In genomic region chr7:27351137-27351536, GRCh38 we compare ENCODE assay signal across 26 cellular contexts.
"Had no signal": no experiment of that assay in that cellular context is flagged by ENCODE, and none has a peak within 500 bp of the region (broad histone marks: within the 10 kb centered on the region; RNA-seq: fewer than 3 reads in every experiment).

No MANE protein-coding gene starts in this region.

- H3K9ac ChIP-seq: neural progenitor cell, parathyroid adenoma had no signal

- H3K4me2 ChIP-seq: hepatocyte, neural progenitor cell had no signal

- ATAC-seq: gastroesophageal sphincter; heart left ventricle; left lobe of liver; natural killer cell treated with Interleukin-12 subunit alpha and Interleukin-12 subunit beta and Interleukin-15 and Interleukin-18, amount 100 ng/mL, for 72 hours; right lobe of liver; stimulated activated naive B cell treated with anti-CD40 and anti-IgM and Interleukin-4, amounts not matched to agents 10 μg/mL and 1 μg/mL and 100 μg/mL, for 72 hours; upper lobe of right lung had no signal

- DNase-seq: dermis blood vessel endothelial cell; effector memory CD4-positive, alpha-beta T cell; erythroblast; foreskin fibroblast; heart left ventricle; kidney; right lobe of liver; small intestine; stimulated activated CD4-positive, alpha-beta T cell treated with anti-CD3 and anti-CD28 coated beads, Interleukin-15, amount 100 ng/mL, for 24 hours; stimulated activated CD4-positive, alpha-beta T cell treated with anti-CD3 and anti-CD28 coated beads, Interleukin-2, amount 100 ng/mL, for 48 hours; stimulated activated naive B cell treated with anti-CD40 and anti-IgM and Interleukin-4, amounts not matched to agents 10 μg/mL and 1 μg/mL and 100 μg/mL, for 72 hours; transverse colon; upper lobe of right lung; uterus had no signal

- H3K27me3 ChIP-seq: hepatocyte, neural progenitor cell, right lobe of liver, transverse colon, uterus had no signal

- H3K36me3 Mint-ChIP-seq: memory B cell; natural killer cell treated with Interleukin-12 subunit alpha and Interleukin-12 subunit beta and Interleukin-15 and Interleukin-18, amount 100 ng/mL, for 72 hours; neural progenitor cell; stimulated activated naive B cell treated with anti-CD40 and anti-IgM and Interleukin-4, amounts not matched to agents 10 μg/mL and 1 μg/mL and 100 μg/mL, for 72 hours had no signal

- H3K36me3 ChIP-seq: gastroesophageal sphincter, heart left ventricle, neural progenitor cell, right lobe of liver, suprapubic skin, transverse colon, upper lobe of right lung, uterus had no signal

- H3K9me3 ChIP-seq: gastroesophageal sphincter, heart left ventricle, right lobe of liver, suprapubic skin, transverse colon, upper lobe of right lung, uterus had no signal

- H3K4me3 ChIP-seq: coronary artery, gastroesophageal sphincter, heart left ventricle, hepatocyte, lung, neural progenitor cell, right lobe of liver, suprapubic skin, transverse colon, upper lobe of right lung, uterus had no signal

- H3K4me3 Mint-ChIP-seq: memory B cell; natural killer cell treated with Interleukin-12 subunit alpha and Interleukin-12 subunit beta and Interleukin-15 and Interleukin-18, amount 100 ng/mL, for 72 hours; neural progenitor cell; stimulated activated naive B cell treated with anti-CD40 and anti-IgM and Interleukin-4, amounts not matched to agents 10 μg/mL and 1 μg/mL and 100 μg/mL, for 72 hours; stimulated activated naive CD8-positive, alpha-beta T cell treated with anti-CD3 and anti-CD28 coated beads, Interleukin-15, Interleukin-2, amounts not matched to agents 100 ng/mL and 50 ng/mL, for 24 hours had no signal

- H3K4me1 Mint-ChIP-seq: memory B cell; neural progenitor cell; stimulated activated naive B cell treated with anti-CD40 and anti-IgM and Interleukin-4, amounts not matched to agents 10 μg/mL and 1 μg/mL and 100 μg/mL, for 72 hours had no signal

- H3K4me1 ChIP-seq: heart left ventricle, neural progenitor cell, parathyroid adenoma, right lobe of liver, uterus had no signal

- H3K27ac ChIP-seq: coronary artery, gastroesophageal sphincter, heart left ventricle, hepatocyte, neural progenitor cell, parathyroid adenoma, right lobe of liver, suprapubic skin, transverse colon, upper lobe of right lung, uterus had no signal

- H3K27ac Mint-ChIP-seq: memory B cell; natural killer cell treated with Interleukin-12 subunit alpha and Interleukin-12 subunit beta and Interleukin-15 and Interleukin-18, amount 100 ng/mL, for 72 hours; neural progenitor cell; progenitor cell of endocrine pancreas; stimulated activated naive B cell treated with anti-CD40 and anti-IgM and Interleukin-4, amounts not matched to agents 10 μg/mL and 1 μg/mL and 100 μg/mL, for 72 hours; stimulated activated naive CD8-positive, alpha-beta T cell treated with anti-CD3 and anti-CD28 coated beads, Interleukin-15, Interleukin-2, amounts not matched to agents 100 ng/mL and 50 ng/mL, for 24 hours had no signal

- H3K9me3 Mint-ChIP-seq: memory B cell; natural killer cell treated with Interleukin-12 subunit alpha and Interleukin-12 subunit beta and Interleukin-15 and Interleukin-18, amount 100 ng/mL, for 72 hours; stimulated activated naive B cell treated with anti-CD40 and anti-IgM and Interleukin-4, amounts not matched to agents 10 μg/mL and 1 μg/mL and 100 μg/mL, for 72 hours; stimulated activated naive CD8-positive, alpha-beta T cell treated with anti-CD3 and anti-CD28 coated beads, Interleukin-15, Interleukin-2, amounts not matched to agents 100 ng/mL and 50 ng/mL, for 24 hours had no signal

- H2AFZ ChIP-seq: hepatocyte, neural progenitor cell, parathyroid adenoma had no signal

- H3K79me2 ChIP-seq: hepatocyte, parathyroid adenoma had no signal
